Comparison of ENCODE assay signal across 8 cellular contexts in the genomic region with DNA sequence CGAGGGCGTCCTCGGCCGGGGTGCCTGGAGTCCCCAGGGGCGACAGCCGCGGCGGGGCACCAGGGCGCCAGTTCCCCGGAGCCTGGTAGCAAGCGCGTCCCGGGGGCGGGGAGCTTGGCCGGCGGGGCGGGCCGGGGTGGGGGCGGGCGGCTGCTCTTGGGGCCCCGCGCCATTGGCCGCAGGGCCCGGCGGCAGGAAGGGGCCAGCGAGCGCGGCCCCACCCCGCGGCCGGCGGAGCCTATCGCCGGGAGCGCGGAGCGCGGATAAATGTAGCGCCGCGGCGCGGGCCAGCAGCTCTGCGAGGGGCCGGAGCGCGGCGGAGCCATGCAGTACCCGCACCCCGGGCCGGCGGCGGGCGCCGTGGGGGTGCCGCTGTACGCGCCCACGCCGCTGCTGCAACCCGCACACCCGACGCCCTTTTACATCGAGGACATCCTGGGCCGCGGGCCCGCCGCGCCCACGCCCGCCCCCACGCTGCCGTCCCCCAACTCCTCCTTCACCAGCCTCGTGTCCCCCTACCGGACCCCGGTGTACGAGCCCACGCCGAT. TPM values are rescaled to one million over a fixed set of nuclear protein-coding genes. Genes with fewer than 3 reads are reported as not detected.
DNase-seq lines count a peak whose midpoint lies in the region; ATAC-seq and TF ChIP-seq lines count a peak whose summit lies in the region.

A gene (plus strand): TSS at position 293 of the 548 bp plus-strand sequence. CDS start 32 bp downstream, at position 325.

- H3K27me3 ChIP-seq in effector memory CD4-positive, alpha-beta T cell (replicated peaks; ENCODE audit: control insufficient read depth, insufficient read depth, low read length, poor library complexity, severe bottlenecking): peaks cover 28% of the 10 kb centered on the region
- H3K27me3 ChIP-seq in lung (ENCODE audit: control insufficient read depth, insufficient read depth) (no peaks in the 10 kb centered on the region), suprapubic skin (peaks cover 63% of the 10 kb centered on the region)

- H3K4me1 ChIP-seq in effector memory CD4-positive, alpha-beta T cell (ENCODE audit: control insufficient read depth, insufficient read depth, low read length, poor library complexity, severe bottlenecking): peaks cover 24% of the 10 kb centered on the region
- peaks cover 0 to 2% of the 10 kb centered on the region in 2 donors for H3K4me1 ChIP-seq in lung (ENCODE audit: control insufficient read depth in 2 of 2, insufficient read depth in 2 of 2, low read length in 2 of 2)
- peaks cover 29% of the 10 kb centered on the region for H3K4me1 ChIP-seq in suprapubic skin

- TF ChIP-seq CTCF in lung (IDR thresholded peaks at IDR 0.05; ENCODE audit: control extremely low read depth, extremely low read depth) (no peak), suprapubic skin (IDR thresholded peaks at IDR 0.05) (no peak)

- 0 to 1% methylated on average over 50 to 79 of the region's 79 CpGs for WGBS in lung, 2 donors
- WGBS in suprapubic skin: 0% methylated on average over 1 of the region's 79 CpGs

- peak in 1 of 2 donors; percentile 25 for TF ChIP-seq POLR2A in suprapubic skin (IDR thresholded peaks at IDR 0.05)

- no peak within 1 kb of the TSS for H3K27ac ChIP-seq in effector memory CD4-positive, alpha-beta T cell (ENCODE audit: insufficient read depth, low read length, poor library complexity, severe bottlenecking)
- H3K27ac ChIP-seq in lung (ENCODE audit: low read depth in 1 of 2, low read length in 1 of 2): peak within 1 kb of the TSS; percentile 93 to 98
- peak within 1 kb of the TSS; percentile 73 for H3K27ac ChIP-seq in suprapubic skin

- no peak for TF ChIP-seq EP300 in suprapubic skin (IDR thresholded peaks at IDR 0.05)

- no peaks in the 10 kb centered on the region for H3K36me3 ChIP-seq in effector memory CD4-positive, alpha-beta T cell (ENCODE audit: control insufficient read depth, insufficient read depth, low read length)
- peaks cover 0 to 2% of the 10 kb centered on the region in 2 donors for H3K36me3 ChIP-seq in lung (ENCODE audit: control insufficient read depth in 2 of 2, insufficient read depth in 2 of 2, low read length in 2 of 2)
- no peaks in the 10 kb centered on the region for H3K36me3 ChIP-seq in suprapubic skin

- H3K9me3 ChIP-seq in effector memory CD4-positive, alpha-beta T cell (ENCODE audit: control insufficient read depth, low read length): no peaks in the 10 kb centered on the region
- peaks cover 0 to 5% of the 10 kb centered on the region in 2 donors for H3K9me3 ChIP-seq in lung (ENCODE audit: control insufficient read depth in 2 of 2, insufficient read depth in 1 of 2, low read length in 1 of 2)
- H3K9me3 ChIP-seq in suprapubic skin: no peaks in the 10 kb centered on the region

- peak; percentile 57 for ATAC-seq in GM19463 (IDR thresholded peaks at IDR 0.05; ENCODE audit: unreplicated experiment)
- ATAC-seq in lung (ENCODE audit: insufficient read depth, low FRiP score): peak; percentile 88

- peak within 1 kb of the TSS; percentile 68 for H3K4me3 ChIP-seq in effector memory CD4-positive, alpha-beta T cell (ENCODE audit: insufficient read depth, low read depth, low read length, poor library complexity, severe bottlenecking)
- H3K4me3 ChIP-seq in lung (peak within 1 kb of the TSS; percentile 96), suprapubic skin (peak within 1 kb of the TSS; percentile 52)

- peak; percentile 86 for DNase-seq in D341Med (ENCODE audit: low spot score)
- DNase-seq in KG1 (lab: John Stamatoyannopoulos, UW): peak; percentile 65
- peak; percentile 90 for DNase-seq in UCSD-AML1 (lab: John Stamatoyannopoulos, UW; ENCODE audit: unreplicated experiment)
- peak in 1 of 3 donors; percentile 18 for DNase-seq in effector memory CD4-positive, alpha-beta T cell
- DNase-seq in lung (ENCODE audit: low spot score): peak; percentile 62
- DNase-seq in suprapubic skin (ENCODE audit: low spot score in 2 of 2): no peak
- no peak for DNase-seq in midbrain (lab: John Stamatoyannopoulos, UW)

RNA-seq across cellular contexts. Expression of the gene that starts here (rescaled TPM):
- 10 to 100 TPM; 16.8 to 17.3 TPM for total RNA-seq in lung
- polyA plus RNA-seq in lung: 10 to 100 TPM; 15.3 to 18.6 TPM
- total RNA-seq in suprapubic skin: 1 to 10 TPM; 1.3 to 5.6 (median 3.6) TPM

Comparison
In these comparisons a context has a peak if more than half of its experiments do, and no peak if none do; other contexts are left out.
1. DNase-seq: peak in D341Med (single experiment), KG1 (single experiment), UCSD-AML1 (single experiment) and lung (single experiment); none in suprapubic skin (0 of 2) and midbrain (single experiment).
2. Peak in every context shown above with its lines, with median percentiles within 50 percentile points of each other: H3K4me3 ChIP-seq.